Comparison of ENCODE assay signal across 23 cellular contexts in the genomic region with DNA sequence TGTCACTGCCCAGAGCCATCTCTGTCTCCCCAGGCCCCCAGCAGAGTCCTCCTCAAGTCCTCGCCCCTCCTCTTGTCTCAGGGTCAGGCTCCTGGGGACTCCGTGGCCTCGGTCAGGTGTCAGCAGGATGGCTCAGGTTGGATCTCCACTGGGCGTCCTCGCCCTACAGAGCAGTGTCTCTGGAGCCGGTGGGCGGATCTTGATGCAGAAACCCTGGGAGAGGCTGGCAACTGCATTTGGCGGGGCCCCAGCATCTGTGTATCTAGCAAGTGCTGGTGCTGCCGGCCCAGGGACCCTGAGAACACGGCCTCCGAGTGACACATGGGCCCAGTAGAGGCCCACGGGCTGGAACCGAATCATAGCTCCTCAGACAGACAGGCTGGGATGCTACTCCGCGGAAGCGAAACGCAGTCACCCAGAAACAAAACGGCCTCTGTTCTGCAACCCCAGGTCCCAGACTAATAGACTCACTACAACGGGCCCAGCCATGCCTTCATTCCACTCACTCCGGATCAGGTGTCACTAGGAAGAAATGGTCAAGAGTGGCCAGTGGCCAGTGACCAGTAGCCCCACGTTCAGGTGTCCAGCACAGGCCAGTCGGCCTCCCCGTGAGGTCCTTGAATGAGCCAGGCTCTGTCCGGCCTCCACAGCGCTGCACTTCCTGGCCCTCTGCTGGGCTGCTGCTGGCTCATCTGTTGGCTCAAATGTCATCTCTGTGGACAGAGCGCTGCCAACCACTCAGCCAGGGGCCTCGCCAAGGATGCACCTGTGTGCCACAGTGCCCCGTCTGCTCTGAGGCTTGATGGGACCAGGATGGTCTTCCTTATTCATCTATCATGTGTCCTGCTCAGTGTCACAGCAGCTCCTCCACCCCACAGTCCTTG. TPM values are rescaled to one million over a fixed set of nuclear protein-coding genes. Genes with fewer than 3 reads are reported as not detected.
DNase-seq lines count a peak whose midpoint lies in the region; ATAC-seq lines count a peak whose summit lies in the region.
"Had no signal": no experiment of that assay in that cellular context is flagged by ENCODE, and none has a peak within 500 bp of the region (broad histone marks: within the 10 kb centered on the region; RNA-seq: fewer than 3 reads in every experiment).

No MANE protein-coding gene starts in this region.

- peak; percentile 37 for DNase-seq in Right ventricle myocardium superior
- DNase-seq in left ventricle myocardium superior, result no peak
- DNase-seq in NCI-H510A (lab: John Stamatoyannopoulos, UW), result peak; percentile 45
- no peak for DNase-seq in HCEC 1CT
- DNase-seq in RKO (ENCODE audit: low spot score), result no peak
- no peak for DNase-seq in pons (ENCODE audit: low spot score)
- no peak for DNase-seq in activated naive CD8-positive, alpha-beta T cell treated with anti-CD3 and anti-CD28 coated beads, Interleukin-2, amount 50 U/mL, for 24 hours
- DNase-seq: Calu3, GDM1, GOT3, HFFc6, KBM-7, MV-4-11, NCI-H1417 treated with DMSO at 0.1 percent for 48 hours, NCI-H1930, NCI-H2171 treated with DMSO at 0.1 percent for 48 hours, NCI-H524 treated with DMSO at 0.1 percent for 48 hours, PC-3, SW 1271 had no signal

- no peaks in the 10 kb centered on the region for H3K36me3 Mint-ChIP-seq in activated naive CD8-positive, alpha-beta T cell treated with anti-CD3 and anti-CD28 coated beads, Interleukin-2, amount 50 U/mL, for 24 hours (ENCODE audit: low read depth)

- H3K9ac ChIP-seq in mucosa of rectum (ENCODE audit: low read depth in 1 of 2, low read length in 2 of 2), result no peak overlapping the region

- peaks cover 8% of the 10 kb centered on the region for H3K9me3 Mint-ChIP-seq in activated naive CD8-positive, alpha-beta T cell treated with anti-CD3 and anti-CD28 coated beads, Interleukin-2, amount 50 U/mL, for 24 hours

- H3K27me3 Mint-ChIP-seq in activated naive CD8-positive, alpha-beta T cell treated with anti-CD3 and anti-CD28 coated beads, Interleukin-2, amount 50 U/mL, for 24 hours, result no peaks in the 10 kb centered on the region

- intact Hi-C loops in Right ventricle myocardium superior (cut with DNase I) (no loop called here), left ventricle myocardium superior (cut with micrococcal nuclease) (no loop called here)

- no peaks in the 10 kb centered on the region for H3K4me1 Mint-ChIP-seq in activated naive CD8-positive, alpha-beta T cell treated with anti-CD3 and anti-CD28 coated beads, Interleukin-2, amount 50 U/mL, for 24 hours

- H3K27me3 ChIP-seq in mucosa of rectum (ENCODE audit: control insufficient read depth in 2 of 2, insufficient read depth in 2 of 2, low read length in 2 of 2), result no peaks in the 10 kb centered on the region

- no peaks in the 10 kb centered on the region for H3K9me3 ChIP-seq in mucosa of rectum (ENCODE audit: control insufficient read depth in 2 of 2, low read length in 2 of 2)
- H3K9me3 ChIP-seq: A549 had no signal

- peak overlapping the region; percentile 77 to 80 for H3K27ac ChIP-seq in mucosa of rectum (ENCODE audit: low read depth in 2 of 2, low read length in 2 of 2)
- H3K27ac ChIP-seq: A549 had no signal

- no peak overlapping the region for H3K27ac Mint-ChIP-seq in activated naive CD8-positive, alpha-beta T cell treated with anti-CD3 and anti-CD28 coated beads, Interleukin-2, amount 50 U/mL, for 24 hours
- H3K27ac Mint-ChIP-seq: HFFc6 had no signal

- H3K4me1 ChIP-seq in mucosa of rectum (ENCODE audit: control insufficient read depth in 2 of 2, insufficient read depth in 2 of 2, low read length in 2 of 2), result peaks cover 34 to 40% of the 10 kb centered on the region in 2 donors
- H3K4me1 ChIP-seq: A549 had no signal

- H3K36me3 ChIP-seq in mucosa of rectum (ENCODE audit: control insufficient read depth in 2 of 2, insufficient read depth in 2 of 2, low read length in 2 of 2), result no peaks in the 10 kb centered on the region

- no peak overlapping the region for H3K4me3 Mint-ChIP-seq in activated naive CD8-positive, alpha-beta T cell treated with anti-CD3 and anti-CD28 coated beads, Interleukin-2, amount 50 U/mL, for 24 hours
- H3K4me3 Mint-ChIP-seq: HFFc6 had no signal

- ATAC-seq in Right ventricle myocardium superior (ENCODE audit: poor library complexity) (no peak), left ventricle myocardium superior (no peak)
- ATAC-seq in activated naive CD8-positive, alpha-beta T cell treated with anti-CD3 and anti-CD28 coated beads, Interleukin-2, amount 50 U/mL, for 24 hours, result no peak
- ATAC-seq: A549, GM12878, PC-3 had no signal

- H3K4me3 ChIP-seq in mucosa of rectum (ENCODE audit: low read length in 2 of 2), result peak overlapping the region in 1 of 2 donors; percentile 24
- H3K4me3 ChIP-seq: A549, GM12878 had no signal

RNA-seq across cellular contexts. Expression of a gene that starts 12.6 kb away (rescaled TPM):
- 1.0 TPM for total RNA-seq in Right ventricle myocardium superior
- 0.45 TPM for total RNA-seq in left ventricle myocardium superior
- total RNA-seq: Calu3, GM12878, HFFc6, PC-3, SK-MEL-5 had no signal

Comparison
In these comparisons a context has a peak if more than half of its experiments do, and no peak if none do; other contexts are left out.
1. DNase-seq: peak in Right ventricle myocardium superior (single experiment) and NCI-H510A (single experiment); none in left ventricle myocardium superior (single experiment), HCEC 1CT (single experiment), RKO (single experiment), pons (single experiment) and activated naive CD8-positive, alpha-beta T cell treated with anti-CD3 and anti-CD28 coated beads, Interleukin-2, amount 50 U/mL, for 24 hours (single experiment).